12 cellular contexts compared by ENCODE assay signal in genomic region chr15:59274126-59274970, GRCh38.
A peak's percentile ranks its signal among the peaks of the same experiment; 100 is the strongest.
DNase-seq lines count a peak whose midpoint lies in the region; ATAC-seq and TF ChIP-seq lines count a peak whose summit lies in the region.
"Had no signal": no experiment of that assay in that cellular context is flagged by ENCODE, and none has a peak within 500 bp of the region (broad histone marks: within the 10 kb centered on the region; RNA-seq: fewer than 3 reads in every experiment).

No MANE protein-coding gene starts in this region.

- H3K9ac ChIP-seq in IMR-90 (ENCODE audit: low read depth, low read length) = no peak overlapping the region

- no peaks in the 10 kb centered on the region for H3K27me3 ChIP-seq in IMR-90 (ENCODE audit: control insufficient read depth, insufficient read depth, low read length)
- H3K27me3 ChIP-seq: esophagus muscularis mucosa had no signal

- no peak overlapping the region for H2BK5ac ChIP-seq in IMR-90 (ENCODE audit: low read depth, low read length, poor library complexity, severe bottlenecking)

- peak; percentile 75 for DNase-seq in Caki2 (ENCODE audit: low read depth)
- peak; percentile 61 for DNase-seq in IMR-90
- DNase-seq in mucosa of descending colon = no peak
- DNase-seq in NCI-H187 treated with DMSO at 0.1 percent for 48 hours (lab: John Stamatoyannopoulos, UW) = no peak
- no peak for DNase-seq in hypothalamus (lab: John Stamatoyannopoulos, UW)
- DNase-seq: GF-D8 had no signal

- no peak overlapping the region; the same call in 1 of the 2 replicates for H3K14ac ChIP-seq in IMR-90 (replicated peaks; ENCODE audit: low read depth, low read length)

- peaks cover 7% of the 10 kb centered on the region for H3K9me1 ChIP-seq in IMR-90 (ENCODE audit: insufficient read depth, low read length)

- H3K9me3 ChIP-seq in IMR-90 (ENCODE audit: control insufficient read depth, insufficient read depth, low read length) = no peaks in the 10 kb centered on the region
- no peaks in the 10 kb centered on the region for H3K9me3 ChIP-seq in mucosa of descending colon
- H3K9me3 ChIP-seq: esophagus muscularis mucosa had no signal

- H3K23ac ChIP-seq in IMR-90 (ENCODE audit: low read depth, low read length) = no peak overlapping the region

- H3K4me1 ChIP-seq in IMR-90 (ENCODE audit: control insufficient read depth, insufficient read depth, low read length) = no peaks in the 10 kb centered on the region
- H3K4me1 ChIP-seq in mucosa of descending colon (ENCODE audit: low read depth) = peaks cover 54% of the 10 kb centered on the region
- H3K4me1 ChIP-seq: esophagus muscularis mucosa had no signal

- no peak overlapping the region for H3K56ac ChIP-seq in IMR-90 (ENCODE audit: extremely low read depth, insufficient read depth, low read length)

- peaks cover 3% of the 10 kb centered on the region for H3K27me3 Mint-ChIP-seq in activated T-helper 17 cell treated with anti-CD3 and anti-CD28 coated beads, Interleukin-2, amount 50 U/mL, for 72 hours

- no TSS peak for BruUV-seq in IMR-90 (replicated peaks; lab: Mats Ljungman, UMichigan)

- H3K4me3 Mint-ChIP-seq in activated T-helper 17 cell treated with anti-CD3 and anti-CD28 coated beads, Interleukin-2, amount 50 U/mL, for 72 hours = no peak overlapping the region
- H3K4me3 Mint-ChIP-seq: nephron had no signal

- H3K27ac Mint-ChIP-seq in activated T-helper 17 cell treated with anti-CD3 and anti-CD28 coated beads, Interleukin-2, amount 50 U/mL, for 72 hours = no peak overlapping the region
- H3K27ac Mint-ChIP-seq: nephron had no signal

- no peak overlapping the region for H2BK15ac ChIP-seq in IMR-90 (ENCODE audit: low read depth, low read length)

- H4K5ac ChIP-seq in IMR-90 (ENCODE audit: low read depth, low read length) = no peak overlapping the region

- intact Hi-C loops in IMR-90 (cut with micrococcal nuclease) = no loop called here
- intact Hi-C loops in mucosa of descending colon (cut with DNase I, micrococcal nuclease) = no loop called here

- no peak for TF ChIP-seq POLR2A in IMR-90 (IDR thresholded peaks at IDR 0.05; ENCODE audit: low read depth, low read length)

- peaks cover 60 to 63% of the 10 kb centered on the region in 2 experiments for H3K79me1 ChIP-seq in IMR-90 (ENCODE audit: low read depth in 1 of 2, low read length in 2 of 2)

- POLR2A ChIA-PET in IMR-90 (lab: Charles Lee; ENCODE audit: unreplicated experiment) = no interaction called here

- ATAC-seq in IMR-90 (ENCODE audit: low read depth) = peak; percentile 59; the same call in 1 of the 2 replicates
- ATAC-seq in activated T-helper 17 cell treated with anti-CD3 and anti-CD28 coated beads, Interleukin-2, amount 50 U/mL, for 72 hours (replicated peaks) = peak; percentile 42
- peak; percentile 3 for ATAC-seq in mucosa of descending colon
- ATAC-seq in GM21360 (IDR thresholded peaks at IDR 0.05; ENCODE audit: unreplicated experiment) = no peak
- no peak for ATAC-seq in GM21737 (IDR thresholded peaks at IDR 0.05; ENCODE audit: unreplicated experiment)
- ATAC-seq: K562 had no signal

- no peak overlapping the region for H2AFZ ChIP-seq in IMR-90 (replicated peaks; ENCODE audit: low read length, poor library complexity)

- no peak overlapping the region for H2AK5ac ChIP-seq in IMR-90 (ENCODE audit: low read depth, low read length)

- H3K36me3 Mint-ChIP-seq in activated T-helper 17 cell treated with anti-CD3 and anti-CD28 coated beads, Interleukin-2, amount 50 U/mL, for 72 hours (ENCODE audit: low read depth) = no peaks in the 10 kb centered on the region

- H2BK120ac ChIP-seq in IMR-90 (ENCODE audit: low read depth, low read length) = no peak overlapping the region

- dilution Hi-C loops in IMR-90 (cut with HindIII; ENCODE audit: low sequenced_read_pairs, unreplicated experiment) = no loop called here

- H3K4me3 ChIP-seq in IMR-90 (ENCODE audit: insufficient read depth, low read depth, low read length) (no peak overlapping the region), mucosa of descending colon (no peak overlapping the region)
- H3K4me3 ChIP-seq: esophagus muscularis mucosa, K562 had no signal

- H4K20me1 ChIP-seq in IMR-90 (ENCODE audit: insufficient read depth, low read length) = peaks cover 3% of the 10 kb centered on the region

- TF ChIP-seq CTCF in IMR-90 (conservative IDR thresholded peaks at IDR 0.05; ENCODE audit: low read depth, low read length) = no peak
- TF ChIP-seq CTCF in mucosa of descending colon (IDR thresholded peaks at IDR 0.05) = no peak

- H3K36me3 ChIP-seq in IMR-90 (ENCODE audit: control insufficient read depth, insufficient read depth, low read length) = no peaks in the 10 kb centered on the region
- H3K36me3 ChIP-seq in mucosa of descending colon (ENCODE audit: low read depth) = no peaks in the 10 kb centered on the region

- H2AK9ac ChIP-seq in IMR-90 (replicated peaks; ENCODE audit: low read depth, low read length, poor library complexity) = no peak overlapping the region

- H3K4me2 ChIP-seq in IMR-90 (ENCODE audit: low read depth, low read length) = no peak overlapping the region

- TF ChIP-seq RAD21 in IMR-90 (IDR thresholded peaks at IDR 0.05; ENCODE audit: low read length) = no peak

- in situ Hi-C loops in Caki2 (cut with HindIII; ENCODE audit: low pct_unique_long_range_greater_than_20kb, low sequenced_read_pairs) (no loop called here), IMR-90 (cut with MboI; ENCODE audit: low sequenced_read_pairs) (no loop called here)

- H4K91ac ChIP-seq in IMR-90 (ENCODE audit: insufficient read depth, low read depth, low read length) = no peak overlapping the region

- no peaks in the 10 kb centered on the region for H3K4me1 Mint-ChIP-seq in activated T-helper 17 cell treated with anti-CD3 and anti-CD28 coated beads, Interleukin-2, amount 50 U/mL, for 72 hours
- H3K4me1 Mint-ChIP-seq: nephron had no signal

- no peak overlapping the region for H3K18ac ChIP-seq in IMR-90 (ENCODE audit: low read depth, low read length)

- CTCF ChIA-PET in IMR-90 (lab: Yijun Ruan, JAX) = no interaction called here

- no CpG with 5 or more reads among the region's 6 CpGs for WGBS in IMR-90 (ENCODE audit: extremely low coverage in 2 of 2, insufficient read length in 1 of 2), 2 experiments

- no peak overlapping the region for H3K27ac ChIP-seq in IMR-90 (ENCODE audit: insufficient read depth, low read length)
- H3K27ac ChIP-seq: esophagus muscularis mucosa had no signal

- no peaks in the 10 kb centered on the region for H3K9me3 Mint-ChIP-seq in activated T-helper 17 cell treated with anti-CD3 and anti-CD28 coated beads, Interleukin-2, amount 50 U/mL, for 72 hours
- H3K9me3 Mint-ChIP-seq: nephron had no signal

- no peak overlapping the region for H3K4ac ChIP-seq in IMR-90 (ENCODE audit: low read depth, low read length)

- H2BK20ac ChIP-seq in IMR-90 (ENCODE audit: low read depth, low read length) = no peak overlapping the region

- H4K8ac ChIP-seq in IMR-90 (ENCODE audit: low read depth in 2 of 2, low read length in 2 of 2) = no peak overlapping the region; a peak in 1 of 4 replicates

TF ChIP-seq in IMR-90, 13 proteins besides CTCF, POLR2A, EP300 and RAD21:
- TF ChIP-seq RCOR1 (IDR thresholded peaks at IDR 0.05; ENCODE audit: insufficient replicate concordance, low read length) = no peak
- no peak for TF ChIP-seq ELK1 (IDR thresholded peaks at IDR 0.05; ENCODE audit: borderline replicate concordance, low read depth, low read length)
- no peak for TF ChIP-seq CHD1 (IDR thresholded peaks at IDR 0.05; ENCODE audit: low read depth, low read length)
- no peak for TF ChIP-seq NFE2L2 (IDR thresholded peaks at IDR 0.05; ENCODE audit: low read depth, low read length)
- TF ChIP-seq RFX5 (IDR thresholded peaks at IDR 0.05; ENCODE audit: low read depth, low read length) = no peak
- no peak for TF ChIP-seq FOS (IDR thresholded peaks at IDR 0.05; ENCODE audit: low read depth, low read length)
- TF ChIP-seq SMC3 (IDR thresholded peaks at IDR 0.05; ENCODE audit: low read depth, low read length) = no peak
- TF ChIP-seq MAZ (IDR thresholded peaks at IDR 0.05; ENCODE audit: borderline replicate concordance, low read depth, low read length) = no peak
- TF ChIP-seq USF2 (IDR thresholded peaks at IDR 0.05; ENCODE audit: low read depth, low read length) = no peak
- TF ChIP-seq MXI1 (IDR thresholded peaks at IDR 0.05; ENCODE audit: borderline replicate concordance, low read depth, low read length) = no peak
- TF ChIP-seq BHLHE40 (IDR thresholded peaks at IDR 0.05; ENCODE audit: low read depth, low read length) = no peak
- no peak for TF ChIP-seq CEBPB (IDR thresholded peaks at IDR 0.05; ENCODE audit: low read depth, low read length)
- TF ChIP-seq MAFK (IDR thresholded peaks at IDR 0.05; ENCODE audit: low read depth, low read length) = no peak

Comparison
In these comparisons a context has a peak if more than half of its experiments do, and no peak if none do; other contexts are left out.
1. DNase-seq: peak in Caki2 (single experiment) and IMR-90 (single experiment); none in mucosa of descending colon (0 of 3), NCI-H187 treated with DMSO at 0.1 percent for 48 hours (single experiment) and hypothalamus (0 of 51).
2. ATAC-seq: peak in IMR-90 (single experiment), activated T-helper 17 cell treated with anti-CD3 and anti-CD28 coated beads, Interleukin-2, amount 50 U/mL, for 72 hours (single experiment) and mucosa of descending colon (single experiment); none in GM21360 (single experiment) and GM21737 (single experiment).